12 cellular contexts compared by ENCODE assay signal in the genomic region with DNA sequence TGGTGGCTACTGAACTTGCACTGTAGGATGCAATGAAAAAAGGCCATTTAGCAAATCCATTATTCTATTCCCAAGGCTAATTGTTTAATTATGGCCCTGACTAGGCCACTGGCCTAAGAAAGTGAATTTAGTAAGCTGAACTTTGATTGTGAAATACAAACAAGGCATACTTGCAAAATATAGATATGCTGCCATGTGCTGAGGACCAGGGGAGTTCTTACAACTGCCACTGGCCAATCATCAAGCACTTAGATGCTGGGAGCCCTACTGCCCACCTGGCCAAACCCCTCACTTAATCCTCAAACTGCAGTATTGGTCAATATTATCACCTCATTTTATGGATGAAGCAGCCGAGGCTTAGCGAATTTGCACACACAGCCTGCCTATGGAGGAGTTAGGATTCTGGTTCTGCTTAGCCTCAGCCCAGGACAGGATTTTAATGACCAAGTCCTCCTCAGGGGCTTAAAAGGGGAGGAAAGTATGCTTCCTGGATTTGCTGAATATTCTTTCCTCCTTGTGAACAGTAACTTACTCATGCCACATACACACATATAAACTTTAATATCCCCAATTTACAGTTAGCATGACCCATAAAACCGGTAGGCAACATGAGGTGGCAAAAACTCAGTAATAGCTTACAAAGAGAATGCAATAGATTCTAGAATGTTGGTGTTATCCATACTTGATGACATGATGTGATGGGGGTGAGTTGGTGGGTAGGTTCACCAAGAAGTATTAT. TPM values are rescaled to one million over a fixed set of nuclear protein-coding genes. Genes with fewer than 3 reads are reported as not detected.
DNase-seq lines count a peak whose midpoint lies in the region; ATAC-seq and TF ChIP-seq lines count a peak whose summit lies in the region.
"Had no signal": no experiment of that assay in that cellular context is flagged by ENCODE, and none has a peak within 500 bp of the region (broad histone marks: within the 10 kb centered on the region; RNA-seq: fewer than 3 reads in every experiment).

No MANE protein-coding gene starts in this region.

- peaks cover 78% of the 10 kb centered on the region for H3K36me3 Mint-ChIP-seq in activated CD4-positive, alpha-beta T cell treated with anti-CD3 and anti-CD28 coated beads, Interleukin-2, amount 10 ng/mL, durations not matched to agents 24 days and 14 days (ENCODE audit: low read depth)
- H3K36me3 Mint-ChIP-seq in activated CD8-positive, alpha-beta T cell treated with anti-CD3 and anti-CD28 coated beads for 36 hours (ENCODE audit: low read depth): peaks cover 82% of the 10 kb centered on the region
- H3K36me3 Mint-ChIP-seq in stimulated activated memory B cell treated with anti-CD40 and anti-IgM and Interleukin-4, amounts not matched to agents 10 μg/mL and 1 μg/mL and 100 μg/mL, for 72 hours: peaks cover 50% of the 10 kb centered on the region

- no peak for TF ChIP-seq CTCF in activated CD8-positive, alpha-beta T cell treated with anti-CD3 and anti-CD28 coated beads for 36 hours (IDR thresholded peaks at IDR 0.05)

- ATAC-seq in activated CD8-positive, alpha-beta T cell treated with anti-CD3 and anti-CD28 coated beads for 36 hours: no peak
- no peak for ATAC-seq in stimulated activated memory B cell treated with anti-CD40 and anti-IgM and Interleukin-4, amounts not matched to agents 10 μg/mL and 1 μg/mL and 100 μg/mL, for 72 hours
- ATAC-seq in HG02981 (IDR thresholded peaks at IDR 0.05; ENCODE audit: unreplicated experiment): no peak
- ATAC-seq: sciatic nerve had no signal

- CTCF ChIA-PET in activated CD8-positive, alpha-beta T cell treated with anti-CD3 and anti-CD28 coated beads for 36 hours (lab: Charles Lee): interaction anchor here (1.0 to 8.3 kb wide), 10 partner anchors 12 to 251 kb away, joined by 3 to 89 read pairs (median 4); no protein-coding TSS in a partner anchor

- H3K27me3 Mint-ChIP-seq in activated CD4-positive, alpha-beta T cell treated with anti-CD3 and anti-CD28 coated beads, Interleukin-2, amount 10 ng/mL, durations not matched to agents 24 days and 14 days: no peaks in the 10 kb centered on the region
- H3K27me3 Mint-ChIP-seq in activated CD8-positive, alpha-beta T cell treated with anti-CD3 and anti-CD28 coated beads for 36 hours: no peaks in the 10 kb centered on the region
- H3K27me3 Mint-ChIP-seq in stimulated activated memory B cell treated with anti-CD40 and anti-IgM and Interleukin-4, amounts not matched to agents 10 μg/mL and 1 μg/mL and 100 μg/mL, for 72 hours: no peaks in the 10 kb centered on the region

- intact Hi-C loops in activated CD4-positive, alpha-beta T cell treated with anti-CD3 and anti-CD28 coated beads, Interleukin-2, amount 10 ng/mL, durations not matched to agents 24 days and 14 days (cut with micrococcal nuclease): loop anchor here (2.0 to 5.0 kb wide), 2 partner anchors 39 to 95 kb away; no protein-coding TSS in a partner anchor
- intact Hi-C loops in activated CD8-positive, alpha-beta T cell treated with anti-CD3 and anti-CD28 coated beads for 36 hours (cut with micrococcal nuclease): loop anchor here (5.0 kb wide), 1 partner anchor 59 kb away; no protein-coding TSS in a partner anchor

- H3K4me1 Mint-ChIP-seq in activated CD4-positive, alpha-beta T cell treated with anti-CD3 and anti-CD28 coated beads, Interleukin-2, amount 10 ng/mL, durations not matched to agents 24 days and 14 days: peaks cover 81% of the 10 kb centered on the region
- peaks cover 90% of the 10 kb centered on the region for H3K4me1 Mint-ChIP-seq in activated CD8-positive, alpha-beta T cell treated with anti-CD3 and anti-CD28 coated beads for 36 hours (ENCODE audit: low read depth)
- peaks cover 70% of the 10 kb centered on the region for H3K4me1 Mint-ChIP-seq in stimulated activated memory B cell treated with anti-CD40 and anti-IgM and Interleukin-4, amounts not matched to agents 10 μg/mL and 1 μg/mL and 100 μg/mL, for 72 hours

- H3K9me3 Mint-ChIP-seq in activated CD4-positive, alpha-beta T cell treated with anti-CD3 and anti-CD28 coated beads, Interleukin-2, amount 10 ng/mL, durations not matched to agents 24 days and 14 days: no peaks in the 10 kb centered on the region
- H3K9me3 Mint-ChIP-seq in activated CD8-positive, alpha-beta T cell treated with anti-CD3 and anti-CD28 coated beads for 36 hours: no peaks in the 10 kb centered on the region
- H3K9me3 Mint-ChIP-seq in stimulated activated memory B cell treated with anti-CD40 and anti-IgM and Interleukin-4, amounts not matched to agents 10 μg/mL and 1 μg/mL and 100 μg/mL, for 72 hours: no peaks in the 10 kb centered on the region

- POLR2A ChIA-PET in activated CD8-positive, alpha-beta T cell treated with anti-CD3 and anti-CD28 coated beads for 36 hours (lab: Charles Lee): interaction anchor here (0.7 to 8.6 kb wide), 13 partner anchors 11 to 260 kb away, joined by 3 to 68 read pairs (median 4); partner anchors contain the start of gene CD44

- peak overlapping the region; percentile 89 for H3K27ac Mint-ChIP-seq in activated CD4-positive, alpha-beta T cell treated with anti-CD3 and anti-CD28 coated beads, Interleukin-2, amount 10 ng/mL, durations not matched to agents 24 days and 14 days
- H3K27ac Mint-ChIP-seq in activated CD8-positive, alpha-beta T cell treated with anti-CD3 and anti-CD28 coated beads for 36 hours: peak overlapping the region; percentile 89
- peak overlapping the region; percentile 81 for H3K27ac Mint-ChIP-seq in stimulated activated memory B cell treated with anti-CD40 and anti-IgM and Interleukin-4, amounts not matched to agents 10 μg/mL and 1 μg/mL and 100 μg/mL, for 72 hours

- H3K4me3 Mint-ChIP-seq in activated CD4-positive, alpha-beta T cell treated with anti-CD3 and anti-CD28 coated beads, Interleukin-2, amount 10 ng/mL, durations not matched to agents 24 days and 14 days: peak overlapping the region; percentile 58
- no peak overlapping the region for H3K4me3 Mint-ChIP-seq in activated CD8-positive, alpha-beta T cell treated with anti-CD3 and anti-CD28 coated beads for 36 hours
- no peak overlapping the region for H3K4me3 Mint-ChIP-seq in stimulated activated memory B cell treated with anti-CD40 and anti-IgM and Interleukin-4, amounts not matched to agents 10 μg/mL and 1 μg/mL and 100 μg/mL, for 72 hours

- DNase-seq in activated CD4-positive, alpha-beta T cell treated with anti-CD3 and anti-CD28 coated beads, Interleukin-2, amount 10 ng/mL, durations not matched to agents 24 days and 14 days: no peak
- DNase-seq in activated CD4-positive, alpha-beta T cell treated with anti-CD3 and anti-CD28 coated beads, Interleukin-2, amount 50 U/mL, for 48 hours: no peak
- DNase-seq in activated CD8-positive, alpha-beta T cell treated with anti-CD3 and anti-CD28 coated beads for 36 hours: no peak
- DNase-seq in fibroblast of peridontal ligament (ENCODE audit: extremely low read depth): peak; percentile 40
- DNase-seq in KBM-7: no peak
- DNase-seq in NCI-H2171 (lab: John Stamatoyannopoulos, UW): no peak
- DNase-seq: NCI-H1694 treated with DMSO at 0.1 percent for 48 hours; NK-92 treated with Interleukin-12 subunit alpha and Interleukin-12 subunit beta, amount 100 ng/mL, for 24 hours; upper lobe of right lung had no signal

- in situ Hi-C loops in KBM-7 (cut with MboI; ENCODE audit: low pct_unique_long_range_greater_than_20kb, low sequenced_read_pairs): no loop called here

RNA-seq across cellular contexts. Expression of gene CD44, which starts 39.3 kb away (rescaled TPM):
- total RNA-seq in activated CD4-positive, alpha-beta T cell treated with anti-CD3 and anti-CD28 coated beads, Interleukin-2, amount 10 ng/mL, durations not matched to agents 24 days and 14 days: 488 and 489 TPM in 2 replicates
- total RNA-seq in activated CD8-positive, alpha-beta T cell treated with anti-CD3 and anti-CD28 coated beads for 36 hours: 100 to 1,000 TPM; 363 to 373 TPM
